13 cellular contexts compared by ENCODE assay signal in the genomic region with DNA sequence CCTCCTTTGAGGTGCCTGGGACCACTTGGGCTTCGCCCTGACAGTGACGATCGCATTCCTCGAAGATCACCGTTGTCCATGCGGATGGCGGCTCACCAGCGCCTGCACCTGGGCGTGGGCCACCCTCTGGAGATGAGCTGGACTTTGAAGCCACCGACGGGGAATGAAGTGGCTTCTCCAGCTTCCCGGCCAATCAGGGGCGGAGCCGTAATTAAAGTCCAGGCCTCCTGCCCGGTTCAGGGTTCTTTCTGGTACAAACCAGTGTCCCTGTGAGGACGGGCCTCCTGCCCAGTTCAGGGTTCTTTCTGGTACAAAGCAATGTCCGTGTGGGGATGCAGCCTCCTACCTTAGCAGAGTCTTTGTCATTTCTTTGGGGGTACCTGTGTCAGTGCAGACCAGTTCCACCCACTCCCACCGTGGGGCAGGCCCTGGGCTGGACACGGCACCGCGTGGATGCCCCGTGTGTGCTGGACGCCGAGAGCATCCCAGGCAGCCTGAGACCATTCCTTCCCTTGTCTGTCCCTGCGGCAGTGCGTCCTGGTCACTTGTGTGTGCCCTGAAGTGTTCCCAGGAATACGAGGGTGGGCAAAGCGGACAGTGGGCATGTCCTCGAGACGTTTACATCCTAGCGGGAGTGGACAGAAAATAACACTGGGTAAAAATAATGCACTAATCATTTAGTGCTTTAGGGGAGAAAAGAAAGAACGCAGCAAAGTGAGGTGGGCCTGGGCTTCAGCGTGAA. TPM values are rescaled to one million over a fixed set of nuclear protein-coding genes. Genes with fewer than 3 reads are reported as not detected.
"Had no signal": no experiment of that assay in that cellular context is flagged by ENCODE, and none has a peak within 500 bp of the region (broad histone marks: within the 10 kb centered on the region; RNA-seq: fewer than 3 reads in every experiment).

No MANE protein-coding gene starts in this region.

- H3K9me3 ChIP-seq: thoracic aorta had no signal

- H3K27ac ChIP-seq: thoracic aorta had no signal

- H3K4me3 ChIP-seq: thoracic aorta had no signal

- ATAC-seq: activated CD4-positive, CD25-positive, alpha-beta regulatory T cell treated with anti-CD3 and anti-CD28 coated beads, Interleukin-2, amount 50 U/mL, for 24 hours; activated T-helper 17 cell treated with anti-CD3 and anti-CD28 coated beads, Interleukin-2, amount 50 U/mL, for 72 hours; esophagus mucosa; left colon; natural killer cell had no signal

- H3K36me3 Mint-ChIP-seq: activated naive CD4-positive, alpha-beta T cell treated with anti-CD3 and anti-CD28 coated beads, Interleukin-2, amount 50 U/mL, for 24 hours; brain; natural killer cell had no signal

- DNase-seq: activated CD4-positive, alpha-beta T cell treated with anti-CD3 and anti-CD28 coated beads, Interleukin-2, amount 50 U/mL, for 48 hours; foreskin fibroblast; left colon; natural killer cell; stimulated activated CD4-positive, alpha-beta T cell treated with anti-CD3 and anti-CD28 coated beads, Interleukin-4, amount 100 ng/mL, for 24 hours had no signal

- H3K27ac Mint-ChIP-seq: activated naive CD4-positive, alpha-beta T cell treated with anti-CD3 and anti-CD28 coated beads, Interleukin-2, amount 50 U/mL, for 24 hours; activated T-helper 17 cell treated with anti-CD3 and anti-CD28 coated beads, Interleukin-2, amount 50 U/mL, for 72 hours; brain; natural killer cell; stimulated activated naive CD8-positive, alpha-beta T cell treated with anti-CD3 and anti-CD28 coated beads, Interleukin-15, Interleukin-2, amounts not matched to agents 100 ng/mL and 50 ng/mL, for 24 hours had no signal

- H3K4me1 Mint-ChIP-seq: activated naive CD4-positive, alpha-beta T cell treated with anti-CD3 and anti-CD28 coated beads, Interleukin-2, amount 50 U/mL, for 24 hours; activated T-helper 17 cell treated with anti-CD3 and anti-CD28 coated beads, Interleukin-2, amount 50 U/mL, for 72 hours had no signal

- H3K9me3 Mint-ChIP-seq: activated naive CD4-positive, alpha-beta T cell treated with anti-CD3 and anti-CD28 coated beads, Interleukin-2, amount 50 U/mL, for 24 hours; activated T-helper 17 cell treated with anti-CD3 and anti-CD28 coated beads, Interleukin-2, amount 50 U/mL, for 72 hours; natural killer cell; stimulated activated naive CD8-positive, alpha-beta T cell treated with anti-CD3 and anti-CD28 coated beads, Interleukin-15, Interleukin-2, amounts not matched to agents 100 ng/mL and 50 ng/mL, for 24 hours had no signal

- H3K36me3 ChIP-seq: thoracic aorta had no signal

- H3K4me3 Mint-ChIP-seq: activated naive CD4-positive, alpha-beta T cell treated with anti-CD3 and anti-CD28 coated beads, Interleukin-2, amount 50 U/mL, for 24 hours; activated T-helper 17 cell treated with anti-CD3 and anti-CD28 coated beads, Interleukin-2, amount 50 U/mL, for 72 hours; brain; natural killer cell; stimulated activated naive CD8-positive, alpha-beta T cell treated with anti-CD3 and anti-CD28 coated beads, Interleukin-15, Interleukin-2, amounts not matched to agents 100 ng/mL and 50 ng/mL, for 24 hours had no signal

- H3K27me3 Mint-ChIP-seq: stimulated activated naive CD8-positive, alpha-beta T cell treated with anti-CD3 and anti-CD28 coated beads, Interleukin-15, Interleukin-2, amounts not matched to agents 100 ng/mL and 50 ng/mL, for 24 hours had no signal

RNA-seq across cellular contexts. Expression of a gene that starts 55.0 kb away (rescaled TPM):
- total RNA-seq: activated T-helper 17 cell treated with anti-CD3 and anti-CD28 coated beads, Interleukin-2, amount 50 U/mL, for 72 hours; left colon; mucosa of gallbladder; natural killer cell had no signal
